In the genomic region with DNA sequence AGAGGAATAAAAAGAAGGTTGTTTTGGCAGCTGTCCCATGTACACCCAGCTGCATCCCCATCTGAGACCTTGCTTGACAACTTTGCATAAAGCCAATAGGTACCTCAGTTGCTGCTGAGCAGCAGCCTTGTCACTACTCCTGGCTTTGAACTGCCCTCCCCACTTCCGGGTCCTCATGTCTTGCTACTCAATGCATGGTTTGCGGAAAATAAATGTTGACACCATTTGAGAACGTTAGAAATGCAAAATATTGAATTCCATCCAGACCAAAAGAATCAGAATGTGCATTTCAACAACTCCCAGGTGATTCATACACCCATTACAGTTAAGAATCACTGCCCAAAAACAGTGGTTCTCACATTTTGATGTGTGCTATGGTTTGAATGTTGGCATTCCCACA, we compare ENCODE assay signal across 25 cellular contexts. TPM values are rescaled to one million over a fixed set of nuclear protein-coding genes. Genes with fewer than 3 reads are reported as not detected.
"Had no signal": no experiment of that assay in that cellular context is flagged by ENCODE, and none has a peak within 500 bp of the region (broad histone marks: within the 10 kb centered on the region; RNA-seq: fewer than 3 reads in every experiment).

No MANE protein-coding gene starts in this region.

- FAIRE-seq: bronchial epithelial cell had no signal

- ATAC-seq: activated naive CD4-positive, alpha-beta T cell treated with anti-CD3 and anti-CD28 coated beads, Interleukin-2, amount 50 U/mL, for 72 hours; esophagus mucosa; gastroesophageal sphincter; heart left ventricle; stimulated activated naive CD8-positive, alpha-beta T cell treated with anti-CD3 and anti-CD28 coated beads, Interleukin-15, Interleukin-2, amounts not matched to agents 100 U/mL and 50 U/mL, for 24 hours had no signal

- DNase-seq: activated CD4-positive, alpha-beta T cell treated with anti-CD3 and anti-CD28 coated beads, Interleukin-2, amount 50 U/mL, for 48 hours; activated gamma-delta T cell treated with Interleukin-2 at 50 U/mL for 16 hours; activated T-cell treated with anti-CD3 and anti-CD28 coated beads for 4 hours; adrenal gland; cerebellar nuclear complex; cortex of kidney; effector CD4-positive, alpha-beta T cell; heart left ventricle; naive B cell; stimulated activated naive CD8-positive, alpha-beta T cell treated with anti-CD3 and anti-CD28 coated beads, Interleukin-15, Interleukin-2, amounts not matched to agents 100 U/mL and 50 U/mL, for 24 hours; uterus; WERI-Rb-1 had no signal

RNA-seq across cellular contexts. Expression of a gene that starts 32.9 kb away (rescaled TPM):
- total RNA-seq: activated naive CD4-positive, alpha-beta T cell treated with anti-CD3 and anti-CD28 coated beads, Interleukin-2, amount 50 U/mL, for 72 hours; activated T-helper 1 cell treated with anti-CD3 and anti-CD28 coated beads, Interleukin-12 subunit alpha, Interleukin-12 subunit beta, Interleukin-2, Interleukin-4 antibody, amounts not matched to agents 30 ng/mL and 10 ng/mL and 1 ng/mL, durations not matched to agents 14 hours and 24 hours and 36 hours; adrenal gland; bronchial epithelial cell; esophagus mucosa; gastroesophageal sphincter; heart left ventricle; liver; mononuclear cell; neural crest cell; osteoblast; prostate gland; right atrium auricular region; skeletal muscle tissue; tibial nerve; uterus had no signal

RNA-seq across cellular contexts. Expression of a gene that starts 43.0 kb away (rescaled TPM):
- total RNA-seq: activated naive CD4-positive, alpha-beta T cell treated with anti-CD3 and anti-CD28 coated beads, Interleukin-2, amount 50 U/mL, for 72 hours; activated T-helper 1 cell treated with anti-CD3 and anti-CD28 coated beads, Interleukin-12 subunit alpha, Interleukin-12 subunit beta, Interleukin-2, Interleukin-4 antibody, amounts not matched to agents 30 ng/mL and 10 ng/mL and 1 ng/mL, durations not matched to agents 14 hours and 24 hours and 36 hours; adrenal gland; bronchial epithelial cell; esophagus mucosa; gastroesophageal sphincter; heart left ventricle; liver; mononuclear cell; neural crest cell; osteoblast; right atrium auricular region; skeletal muscle tissue; tibial nerve; uterus had no signal
